Comparison of ENCODE assay signal across 32 cellular contexts in the genomic region with DNA sequence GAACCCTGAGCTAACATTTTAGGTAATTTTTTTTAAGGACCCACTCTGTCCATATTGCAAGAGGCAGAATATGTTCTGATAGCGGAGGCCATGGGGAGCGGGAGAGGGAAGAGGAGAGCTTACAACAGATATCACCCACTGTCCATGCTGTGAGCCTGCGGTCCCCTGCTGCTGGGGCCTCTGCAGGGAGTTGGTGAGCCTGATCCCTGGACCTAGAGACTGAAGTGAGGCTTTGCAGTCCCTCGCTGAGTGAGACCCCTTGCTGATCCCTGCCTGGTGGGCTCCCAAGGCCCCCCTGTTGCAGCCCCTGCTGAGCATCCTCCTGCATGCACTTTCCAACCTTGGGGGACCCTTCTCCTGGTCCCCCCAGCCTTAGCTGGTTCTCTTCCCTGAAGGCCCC. TPM values are rescaled to one million over a fixed set of nuclear protein-coding genes. Genes with fewer than 3 reads are reported as not detected.
"Had no signal": no experiment of that assay in that cellular context is flagged by ENCODE, and none has a peak within 500 bp of the region (broad histone marks: within the 10 kb centered on the region; RNA-seq: fewer than 3 reads in every experiment).

No MANE protein-coding gene starts in this region.

- H3K27me3 Mint-ChIP-seq: activated B cell treated with CpG ODN at 0.5 μM for 24 hours; activated CD8-positive, alpha-beta T cell treated with anti-CD3 and anti-CD28 coated beads for 36 hours; activated naive CD8-positive, alpha-beta T cell had no signal

- H3K27ac ChIP-seq: esophagus muscularis mucosa, foreskin keratinocyte, gastrocnemius medialis, heart right ventricle, WERI-Rb-1 had no signal

- ATAC-seq: activated CD4-positive, CD25-positive, alpha-beta regulatory T cell treated with anti-CD3 and anti-CD28 coated beads, Interleukin-2, amount 50 U/mL, for 24 hours; activated CD8-positive, alpha-beta T cell treated with anti-CD3 and anti-CD28 coated beads for 36 hours; activated T-cell treated with anti-CD3 and anti-CD28 coated beads, Interleukin-2, amount 50 U/mL, for 4 hours; activated T-helper 17 cell treated with anti-CD3 and anti-CD28 coated beads, Interleukin-2, amount 50 U/mL, for 72 hours; effector memory CD8-positive, alpha-beta T cell; foreskin keratinocyte; gastrocnemius medialis; heart right ventricle; T-helper 17 cell had no signal

- H3K4me1 Mint-ChIP-seq: activated B cell treated with CpG ODN at 0.5 μM for 24 hours; activated T-helper 17 cell treated with anti-CD3 and anti-CD28 coated beads, Interleukin-2, amount 50 U/mL, for 72 hours had no signal

- H3K4me3 Mint-ChIP-seq: activated B cell treated with CpG ODN at 0.5 μM for 24 hours; activated CD8-positive, alpha-beta T cell treated with anti-CD3 and anti-CD28 coated beads for 36 hours; activated naive CD8-positive, alpha-beta T cell; activated T-cell treated with anti-CD3 and anti-CD28 coated beads, Interleukin-2, amount 50 U/mL, for 4 hours; activated T-helper 17 cell treated with anti-CD3 and anti-CD28 coated beads, Interleukin-2, amount 50 U/mL, for 72 hours; effector memory CD8-positive, alpha-beta T cell; T-helper 17 cell; T-helper 2 cell treated with Interferon-gamma antibody and Interleukin-4, amounts not matched to agents 5 μg/mL and 100 μg/mL, for 36 hours had no signal

- FAIRE-seq: astrocyte, colon had no signal

- H3K4me1 ChIP-seq: gastrocnemius medialis had no signal

- DNase-seq: activated B cell treated with CpG ODN at 0.5 μM for 24 hours; activated CD4-positive, alpha-beta T cell treated with anti-CD3 and anti-CD28 coated beads for 48 hours; activated CD4-positive, alpha-beta T cell treated with anti-CD3 and anti-CD28 coated beads, Interleukin-2, amount 50 U/mL, for 1 hour; activated CD4-positive, alpha-beta T cell treated with anti-CD3 and anti-CD28 coated beads, Interleukin-2, amount 50 U/mL, for 48 hours; activated CD8-positive, alpha-beta memory T cell treated with anti-CD3 and anti-CD28 coated beads for 24 hours; activated CD8-positive, alpha-beta T cell treated with anti-CD3 and anti-CD28 coated beads for 36 hours; activated effector memory CD4-positive, alpha-beta T cell treated with Interleukin-2 at 50 U/mL for 16 hours; activated gamma-delta T cell treated with Interleukin-2 at 50 U/mL for 16 hours; activated naive CD4-positive, alpha-beta T cell treated with anti-CD3 and anti-CD28 coated beads, Interleukin-2, amount 50 U/mL, for 16 hours; activated naive CD4-positive, alpha-beta T cell treated with Interleukin-2 at 50 U/mL for 16 hours; activated T-cell treated with anti-CD3 and anti-CD28 coated beads, Interleukin-2, amount 50 U/mL, for 4 hours; amniotic stem cell; anterior cingulate cortex; caudate nucleus; cortex of kidney; dermis blood vessel endothelial cell; effector CD4-positive, alpha-beta T cell; effector memory CD8-positive, alpha-beta T cell; erythroblast; foreskin keratinocyte; gastrocnemius medialis; heart right ventricle; T-helper 17 cell; T1000; WERI-Rb-1 had no signal

- H3K9me3 ChIP-seq: esophagus muscularis mucosa, gastrocnemius medialis, heart right ventricle had no signal

- H3K27ac Mint-ChIP-seq: activated B cell treated with CpG ODN at 0.5 μM for 24 hours; activated CD8-positive, alpha-beta T cell treated with anti-CD3 and anti-CD28 coated beads for 36 hours; activated naive CD8-positive, alpha-beta T cell; activated T-helper 17 cell treated with anti-CD3 and anti-CD28 coated beads, Interleukin-2, amount 50 U/mL, for 72 hours; effector memory CD8-positive, alpha-beta T cell; T-helper 17 cell; T-helper 2 cell treated with Interferon-gamma antibody and Interleukin-4, amounts not matched to agents 5 μg/mL and 100 μg/mL, for 36 hours had no signal

- H3K9me3 Mint-ChIP-seq: activated B cell treated with CpG ODN at 0.5 μM for 24 hours; activated CD8-positive, alpha-beta T cell treated with anti-CD3 and anti-CD28 coated beads for 36 hours; activated T-cell treated with anti-CD3 and anti-CD28 coated beads, Interleukin-2, amount 50 U/mL, for 4 hours; activated T-helper 17 cell treated with anti-CD3 and anti-CD28 coated beads, Interleukin-2, amount 50 U/mL, for 72 hours; effector memory CD8-positive, alpha-beta T cell; T-helper 2 cell treated with Interferon-gamma antibody and Interleukin-4, amounts not matched to agents 5 μg/mL and 100 μg/mL, for 36 hours had no signal

- H3K27me3 ChIP-seq: esophagus muscularis mucosa, foreskin keratinocyte, heart right ventricle had no signal

- H3K4me3 ChIP-seq: esophagus muscularis mucosa, gastrocnemius medialis, heart right ventricle had no signal

- H3K36me3 ChIP-seq: esophagus muscularis mucosa, gastrocnemius medialis, heart right ventricle, WERI-Rb-1 had no signal

RNA-seq across cellular contexts. Expression of gene GSTT2B, which starts 54.4 kb away (rescaled TPM):
- total RNA-seq: activated B cell treated with CpG ODN at 0.5 μM for 24 hours; activated CD8-positive, alpha-beta T cell treated with anti-CD3 and anti-CD28 coated beads for 36 hours; activated T-cell treated with anti-CD3 and anti-CD28 coated beads, Interleukin-2, amount 50 U/mL, for 4 hours; T-helper 17 cell had no signal
